ENCODE assay signal across 9 cellular contexts in the genomic region with DNA sequence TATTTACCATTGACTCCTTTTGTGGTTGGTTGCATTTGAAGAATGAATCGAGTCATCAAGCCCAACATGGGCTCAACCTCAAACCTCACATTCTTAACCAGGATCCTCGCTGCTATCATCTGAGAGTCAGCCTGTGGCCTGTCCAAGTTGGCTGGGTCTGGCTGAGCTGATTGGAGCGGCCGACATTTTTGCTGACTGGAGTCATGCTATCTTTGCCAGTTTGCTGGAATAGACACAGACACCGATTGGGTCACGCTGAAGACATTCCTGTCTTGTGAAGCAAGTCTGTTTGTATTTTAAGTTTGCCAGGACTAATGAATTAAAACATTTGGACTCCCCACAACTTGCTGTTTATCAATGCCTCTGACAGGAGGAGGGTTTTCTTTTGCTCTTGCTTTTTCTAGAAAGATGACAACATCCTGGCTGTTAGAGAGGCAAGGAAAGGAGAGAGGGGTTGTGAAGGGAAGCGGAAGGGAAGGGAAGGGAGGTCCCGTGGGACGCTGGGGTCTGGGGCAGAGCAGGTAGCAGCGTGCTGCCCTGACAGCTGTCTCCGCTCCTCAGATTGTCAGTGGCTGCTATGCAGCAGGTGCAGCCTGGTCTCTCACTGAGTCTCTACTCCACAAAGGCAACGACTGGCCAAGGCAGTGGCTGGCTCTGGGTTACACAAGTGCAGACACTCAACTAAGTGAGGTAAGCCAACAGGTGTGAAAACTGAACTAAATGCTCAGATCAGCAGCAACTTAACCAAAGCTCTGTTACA. TPM values are rescaled to one million over a fixed set of nuclear protein-coding genes. Genes with fewer than 3 reads are reported as not detected.
A peak's percentile ranks its signal among the peaks of the same experiment; 100 is the strongest.
DNase-seq lines count a peak whose midpoint lies in the region; ATAC-seq and TF ChIP-seq lines count a peak whose summit lies in the region.
"Had no signal": no experiment of that assay in that cellular context is flagged by ENCODE, and none has a peak within 500 bp of the region (broad histone marks: within the 10 kb centered on the region; RNA-seq: fewer than 3 reads in every experiment).

A gene with protein sequence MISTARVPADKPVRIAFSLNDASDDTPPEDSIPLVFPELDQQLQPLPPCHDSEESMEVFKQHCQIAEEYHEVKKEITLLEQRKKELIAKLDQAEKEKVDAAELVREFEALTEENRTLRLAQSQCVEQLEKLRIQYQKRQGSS (plus strand): TSS at position 411 of the 760 bp plus-strand sequence. CDS start 2,701 bp downstream, outside the sequence.

- H3K36me3 Mint-ChIP-seq in activated CD8-positive, alpha-beta T cell treated with anti-CD3 and anti-CD28 coated beads, Interleukin-2, amount 10 ng/mL, durations not matched to agents 7 days and 5 days (ENCODE audit: low read depth) = no peaks in the 10 kb centered on the region

- no peak within 1 kb of the TSS for H3K4me3 Mint-ChIP-seq in activated CD8-positive, alpha-beta T cell treated with anti-CD3 and anti-CD28 coated beads, Interleukin-2, amount 10 ng/mL, durations not matched to agents 7 days and 5 days

- H3F3A ChIP-seq in PC-3 (ENCODE audit: low read length, unreplicated experiment) = no peaks in the 10 kb centered on the region

- POLR2A ChIA-PET in PC-3 (lab: Charles Lee; ENCODE audit: unreplicated experiment) = interaction anchor here (0.5 kb wide), 1 partner anchor 312 kb away, joined by 4 read pairs; no protein-coding TSS in a partner anchor
- POLR2A ChIA-PET in activated CD8-positive, alpha-beta T cell treated with anti-CD3 and anti-CD28 coated beads, Interleukin-2, amount 10 ng/mL, durations not matched to agents 7 days and 5 days (lab: Charles Lee) = interaction anchor here (0.7 kb wide), 1 partner anchor 117 kb away, joined by 3 read pairs; no protein-coding TSS in a partner anchor

- H3K4me3 ChIP-seq in PC-3 (ENCODE audit: low read length) (0 out of 2 replicates have a peak within 1 kb of the TSS, but pooled peaks have one; percentile 9), fibroblast of the aortic adventitia (ENCODE audit: low read depth, low read length) (peak within 1 kb of the TSS; percentile 43), rectal smooth muscle tissue (ENCODE audit: low read length) (no peak within 1 kb of the TSS)
- H3K4me3 ChIP-seq: dorsolateral prefrontal cortex had no signal

- CTCF ChIA-PET in PC-3 (lab: Charles Lee) = no interaction called here
- CTCF ChIA-PET in activated CD8-positive, alpha-beta T cell treated with anti-CD3 and anti-CD28 coated beads, Interleukin-2, amount 10 ng/mL, durations not matched to agents 7 days and 5 days (lab: Charles Lee) = no interaction called here

- no peaks in the 10 kb centered on the region for H3K9me3 Mint-ChIP-seq in activated CD8-positive, alpha-beta T cell treated with anti-CD3 and anti-CD28 coated beads, Interleukin-2, amount 10 ng/mL, durations not matched to agents 7 days and 5 days (ENCODE audit: insufficient read depth)

- no peak within 1 kb of the TSS for H3K27ac Mint-ChIP-seq in activated CD8-positive, alpha-beta T cell treated with anti-CD3 and anti-CD28 coated beads, Interleukin-2, amount 10 ng/mL, durations not matched to agents 7 days and 5 days

- 0 out of 2 replicates have a peak, but pooled peaks cover 2% of the 10 kb centered on the region for H3K9me2 ChIP-seq in PC-3 (replicated peaks; ENCODE audit: low read length)

- H3K9ac ChIP-seq in PC-3 (ENCODE audit: low read length) (no peak within 1 kb of the TSS), rectal smooth muscle tissue (ENCODE audit: low read length) (no peak within 1 kb of the TSS)

- DNase-seq in GM04503 (ENCODE audit: low read depth) (peak; percentile 100), PC-3 (peak; percentile 83), fibroblast of the aortic adventitia (ENCODE audit: low read depth) (peak; percentile 100), T-helper 1 cell (no peak), D341Med (ENCODE audit: low spot score) (no peak), left colon (no peak)
- DNase-seq in activated CD8-positive, alpha-beta T cell treated with anti-CD3 and anti-CD28 coated beads, Interleukin-2, amount 10 ng/mL, durations not matched to agents 7 days and 5 days = no peak
- DNase-seq: dorsolateral prefrontal cortex had no signal

- ATAC-seq in PC-3 (peak; percentile 96), left colon (no peak)
- ATAC-seq in activated CD8-positive, alpha-beta T cell treated with anti-CD3 and anti-CD28 coated beads, Interleukin-2, amount 10 ng/mL, durations not matched to agents 7 days and 5 days = no peak

- intact Hi-C loops in PC-3 (cut with micrococcal nuclease) = no loop called here
- intact Hi-C loops in left colon (cut with DNase I, micrococcal nuclease) = no loop called here

- H3K9me3 ChIP-seq in PC-3 (ENCODE audit: low read length) = no peaks in the 10 kb centered on the region

- TF ChIP-seq CTCF in PC-3 (conservative IDR thresholded peaks at IDR 0.05; ENCODE audit: low read depth, low read length) = no peak
- no peak for TF ChIP-seq CTCF in fibroblast of the aortic adventitia (IDR thresholded peaks at IDR 0.05; ENCODE audit: insufficient read depth, low read length)

- H2AFZ ChIP-seq in PC-3 (ENCODE audit: low read length) = peak within 1 kb of the TSS; percentile 75

- BruUV-seq in PC-3 (replicated peaks; lab: Mats Ljungman, UMichigan) = no TSS peak

- H3K4me1 ChIP-seq in PC-3 (ENCODE audit: insufficient read depth, low read length) = peaks cover 11% of the 10 kb centered on the region
- H3K4me1 ChIP-seq in rectal smooth muscle tissue (ENCODE audit: control insufficient read depth, insufficient read depth, low read length) = no peaks in the 10 kb centered on the region

- no peaks in the 10 kb centered on the region for H3K79me2 ChIP-seq in PC-3 (ENCODE audit: low read length)

- H3K27ac ChIP-seq in PC-3 (ENCODE audit: low read length) = no peak within 1 kb of the TSS; the same call in 1 of the 2 replicates
- peak within 1 kb of the TSS; percentile 45 for H3K27ac ChIP-seq in rectal smooth muscle tissue (ENCODE audit: low read depth, low read length)

- H3K4me1 Mint-ChIP-seq in activated CD8-positive, alpha-beta T cell treated with anti-CD3 and anti-CD28 coated beads, Interleukin-2, amount 10 ng/mL, durations not matched to agents 7 days and 5 days (ENCODE audit: low read depth) = peaks cover 12% of the 10 kb centered on the region

- H3K36me3 ChIP-seq in PC-3 (ENCODE audit: low read depth, low read length) = no peaks in the 10 kb centered on the region
- no peaks in the 10 kb centered on the region for H3K36me3 ChIP-seq in rectal smooth muscle tissue (ENCODE audit: control insufficient read depth, insufficient read depth, low read length)

- H3K27me3 ChIP-seq in PC-3 (ENCODE audit: low read length) (no peaks in the 10 kb centered on the region), rectal smooth muscle tissue (ENCODE audit: control insufficient read depth, insufficient read depth, low read length) (no peaks in the 10 kb centered on the region)
- H3K27me3 ChIP-seq: dorsolateral prefrontal cortex had no signal

- peaks cover 6% of the 10 kb centered on the region for H3K27me3 Mint-ChIP-seq in activated CD8-positive, alpha-beta T cell treated with anti-CD3 and anti-CD28 coated beads, Interleukin-2, amount 10 ng/mL, durations not matched to agents 7 days and 5 days (ENCODE audit: low read depth)

- no peaks in the 10 kb centered on the region for H4K20me1 ChIP-seq in PC-3 (ENCODE audit: low read length)

- peak within 1 kb of the TSS; percentile 54 for H3K4me2 ChIP-seq in PC-3 (ENCODE audit: low read length)

RNA-seq across cellular contexts. Expression of the gene that starts here (rescaled TPM):
- 0.46 and 1.3 TPM in 2 replicates for total RNA-seq in PC-3 (2014; rRNA removed)
- 6.9 and 18.7 TPM in 2 replicates for total RNA-seq in fibroblast of the aortic adventitia (ENCODE audit: low replicate concordance)
- 1 to 10 TPM; 4.0 to 4.4 TPM for total RNA-seq in left colon
- total RNA-seq in activated CD8-positive, alpha-beta T cell treated with anti-CD3 and anti-CD28 coated beads, Interleukin-2, amount 10 ng/mL, durations not matched to agents 7 days and 5 days = 1 to 10 TPM; 3.4 to 4.4 TPM

Comparison
In these comparisons a context has a peak if more than half of its experiments do, and no peak if none do; other contexts are left out.
1. DNase-seq: peak in GM04503 (single experiment), PC-3 (single experiment) and fibroblast of the aortic adventitia (single experiment); none in T-helper 1 cell (0 of 5), D341Med (single experiment), left colon (0 of 2) and activated CD8-positive, alpha-beta T cell treated with anti-CD3 and anti-CD28 coated beads, Interleukin-2, amount 10 ng/mL, durations not matched to agents 7 days and 5 days (single experiment).